Comparison of ENCODE assay signal across 9 cellular contexts in the genomic region with DNA sequence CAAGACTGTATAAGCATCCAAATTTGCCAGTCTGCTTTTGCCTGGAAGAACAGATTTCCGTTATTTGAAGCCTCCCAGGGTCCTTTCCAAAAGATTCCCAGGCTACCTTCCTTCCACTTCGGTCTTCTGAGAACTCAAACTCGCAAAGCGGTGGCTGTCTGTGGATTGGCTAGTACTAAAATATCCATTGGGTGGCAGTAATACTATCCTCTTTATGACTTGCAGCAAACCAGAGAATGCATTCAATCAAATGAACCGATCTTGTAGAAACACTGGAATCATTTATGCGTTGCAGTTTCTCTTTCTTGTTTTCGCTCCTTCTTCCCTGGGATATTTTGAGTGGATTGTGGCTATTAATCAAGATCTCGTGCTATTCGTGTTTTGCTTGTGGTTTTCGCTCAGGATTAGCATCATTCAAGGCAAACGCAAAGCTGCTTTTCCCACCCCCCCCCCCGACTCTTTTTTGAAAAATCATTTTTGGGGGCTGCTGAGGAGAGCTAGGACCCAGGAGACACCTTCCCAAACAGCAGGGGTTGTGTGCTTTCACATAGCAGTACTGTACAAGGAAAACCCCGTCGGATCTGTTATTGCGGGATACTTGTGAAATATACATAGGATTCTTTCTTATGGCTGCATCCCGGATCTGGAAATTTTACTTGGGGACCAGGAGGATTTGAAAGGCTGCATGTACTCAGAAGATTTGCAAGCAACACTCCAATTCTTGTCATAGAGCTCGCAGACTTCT. TPM values are rescaled to one million over a fixed set of nuclear protein-coding genes. Genes with fewer than 3 reads are reported as not detected.
DNase-seq lines count a peak whose midpoint lies in the region; TF ChIP-seq lines count a peak whose summit lies in the region.
"Had no signal": no experiment of that assay in that cellular context is flagged by ENCODE, and none has a peak within 500 bp of the region (broad histone marks: within the 10 kb centered on the region; RNA-seq: fewer than 3 reads in every experiment).

A gene (plus strand): TSS at position 556 of the 745 bp plus-strand sequence.

- H3K79me2 ChIP-seq in fibroblast of lung (ENCODE audit: control insufficient read depth, insufficient read depth, low read length): no peaks in the 10 kb centered on the region

- no peaks in the 10 kb centered on the region for H3K36me3 ChIP-seq in fibroblast of lung (ENCODE audit: control insufficient read depth, insufficient read depth, low read length)

- H3K9ac ChIP-seq in fibroblast of lung (ENCODE audit: insufficient read depth, low read length): no peak within 1 kb of the TSS

- POLR2A ChIA-PET in activated CD4-positive, alpha-beta T cell treated with anti-CD3 and anti-CD28 coated beads, Interleukin-2, amount 10 ng/mL, durations not matched to agents 7 days and 5 days (lab: Charles Lee): no interaction called here

- H3K9me3 Mint-ChIP-seq in nephron progenitor cell: no peaks in the 10 kb centered on the region
- H3K9me3 Mint-ChIP-seq in activated CD4-positive, alpha-beta T cell treated with anti-CD3 and anti-CD28 coated beads, Interleukin-2, amount 10 ng/mL, durations not matched to agents 7 days and 5 days: no peaks in the 10 kb centered on the region

- TF ChIP-seq CTCF in fibroblast of lung (conservative IDR thresholded peaks at IDR 0.05 in 1 of 2, IDR thresholded peaks at IDR 0.05 in 1 of 2; ENCODE audit: low read depth in 1 of 2, low read length in 2 of 2): peak; percentile 29 to 34
- TF ChIP-seq CTCF in nephron progenitor cell (IDR thresholded peaks at IDR 0.05): no peak

- no peaks in the 10 kb centered on the region for H3K4me1 ChIP-seq in fibroblast of lung (ENCODE audit: control insufficient read depth, extremely low read depth, insufficient read depth, low read length)

- H3K27ac Mint-ChIP-seq in nephron progenitor cell: no peak within 1 kb of the TSS
- H3K27ac Mint-ChIP-seq in activated CD4-positive, alpha-beta T cell treated with anti-CD3 and anti-CD28 coated beads, Interleukin-2, amount 10 ng/mL, durations not matched to agents 7 days and 5 days: no peak within 1 kb of the TSS

- no peaks in the 10 kb centered on the region for H3K27me3 Mint-ChIP-seq in nephron progenitor cell (ENCODE audit: low read depth, poor library complexity)
- H3K27me3 Mint-ChIP-seq in activated CD4-positive, alpha-beta T cell treated with anti-CD3 and anti-CD28 coated beads, Interleukin-2, amount 10 ng/mL, durations not matched to agents 7 days and 5 days: no peaks in the 10 kb centered on the region

- no peaks in the 10 kb centered on the region for H4K20me1 ChIP-seq in fibroblast of lung (ENCODE audit: control insufficient read depth, extremely low read depth, insufficient read depth, low read length)

- no peak within 1 kb of the TSS for H3K27ac ChIP-seq in fibroblast of lung (ENCODE audit: insufficient read depth, low read length)

- CTCF ChIA-PET in activated CD4-positive, alpha-beta T cell treated with anti-CD3 and anti-CD28 coated beads, Interleukin-2, amount 10 ng/mL, durations not matched to agents 7 days and 5 days (lab: Charles Lee): no interaction called here

- peak within 1 kb of the TSS; percentile 71 for H2AFZ ChIP-seq in fibroblast of lung (ENCODE audit: low read length)

- DNase-seq in AG20443 (ENCODE audit: low spot score) (peak; percentile 28), NCI-H524 treated with DMSO at 0.1 percent for 48 hours (lab: John Stamatoyannopoulos, UW) (peak; percentile 69), fibroblast of lung (ENCODE audit: low read depth in 2 of 2) (peak; percentile 80 to 83), nephron progenitor cell (peak; percentile 20), KG1 (lab: John Stamatoyannopoulos, UW) (no peak), SKM-1 (lab: John Stamatoyannopoulos, UW; ENCODE audit: unreplicated experiment) (no peak), NCI-H2107 treated with DMSO at 0.1 percent for 48 hours (lab: John Stamatoyannopoulos, UW; ENCODE audit: unreplicated experiment) (no peak)
- no peak for DNase-seq in activated CD4-positive, alpha-beta T cell treated with anti-CD3 and anti-CD28 coated beads, Interleukin-2, amount 10 ng/mL, durations not matched to agents 7 days and 5 days

- H3K27me3 ChIP-seq in fibroblast of lung (ENCODE audit: control insufficient read depth, insufficient read depth, low read length): no peaks in the 10 kb centered on the region

- no peaks in the 10 kb centered on the region for H3K36me3 Mint-ChIP-seq in nephron progenitor cell (ENCODE audit: low read depth)
- no peaks in the 10 kb centered on the region for H3K36me3 Mint-ChIP-seq in activated CD4-positive, alpha-beta T cell treated with anti-CD3 and anti-CD28 coated beads, Interleukin-2, amount 10 ng/mL, durations not matched to agents 7 days and 5 days (ENCODE audit: low read depth)

- peak within 1 kb of the TSS; percentile 75 for H3K4me2 ChIP-seq in fibroblast of lung (ENCODE audit: extremely low read depth, insufficient read depth, low read length)

- H3K4me3 Mint-ChIP-seq in nephron progenitor cell: no peak within 1 kb of the TSS
- H3K4me3 Mint-ChIP-seq in activated CD4-positive, alpha-beta T cell treated with anti-CD3 and anti-CD28 coated beads, Interleukin-2, amount 10 ng/mL, durations not matched to agents 7 days and 5 days: no peak within 1 kb of the TSS

- H3K4me1 Mint-ChIP-seq in nephron progenitor cell: peaks cover 7% of the 10 kb centered on the region
- H3K4me1 Mint-ChIP-seq in activated CD4-positive, alpha-beta T cell treated with anti-CD3 and anti-CD28 coated beads, Interleukin-2, amount 10 ng/mL, durations not matched to agents 7 days and 5 days: no peaks in the 10 kb centered on the region

- peak within 1 kb of the TSS; percentile 53 to 75 (median 60) for H3K4me3 ChIP-seq in fibroblast of lung (replicated peaks in 1 of 4; ENCODE audit: control extremely low read depth in 1 of 4, insufficient read depth in 1 of 4, low read depth in 3 of 4, low read length in 4 of 4)

- H3K9me3 ChIP-seq in fibroblast of lung (ENCODE audit: control insufficient read depth, insufficient read depth, low read depth, low read length): no peaks in the 10 kb centered on the region

RNA-seq across cellular contexts. Expression of the gene that starts here (rescaled TPM):
- 0.26 and 2.8 TPM in 2 replicates for total RNA-seq in fibroblast of lung
- 0.25 and 6.1 TPM in 2 replicates for polyA plus RNA-seq in fibroblast of lung
- polyA plus RNA-seq in fibroblast of lung (2012): 0.07 and 2.7 TPM in 2 replicates
- 13.2 TPM in 1 of 2 replicates, not detected in the other for polyA minus RNA-seq in fibroblast of lung (ENCODE audit: low replicate concordance)
- not detected for total RNA-seq in activated CD4-positive, alpha-beta T cell treated with anti-CD3 and anti-CD28 coated beads, Interleukin-2, amount 10 ng/mL, durations not matched to agents 7 days and 5 days
- total RNA-seq: activated CD8-positive, alpha-beta memory T cell treated with anti-CD3 and anti-CD28 coated beads for 36 hours had no signal

Comparison
In these comparisons a context has a peak if more than half of its experiments do, and no peak if none do; other contexts are left out.
1. DNase-seq: peak in AG20443 (single experiment), NCI-H524 treated with DMSO at 0.1 percent for 48 hours (single experiment), fibroblast of lung (2 of 2) and nephron progenitor cell (single experiment); none in KG1 (single experiment), activated CD4-positive, alpha-beta T cell treated with anti-CD3 and anti-CD28 coated beads, Interleukin-2, amount 10 ng/mL, durations not matched to agents 7 days and 5 days (single experiment), SKM-1 (single experiment) and NCI-H2107 treated with DMSO at 0.1 percent for 48 hours (single experiment).